In the genomic region with DNA sequence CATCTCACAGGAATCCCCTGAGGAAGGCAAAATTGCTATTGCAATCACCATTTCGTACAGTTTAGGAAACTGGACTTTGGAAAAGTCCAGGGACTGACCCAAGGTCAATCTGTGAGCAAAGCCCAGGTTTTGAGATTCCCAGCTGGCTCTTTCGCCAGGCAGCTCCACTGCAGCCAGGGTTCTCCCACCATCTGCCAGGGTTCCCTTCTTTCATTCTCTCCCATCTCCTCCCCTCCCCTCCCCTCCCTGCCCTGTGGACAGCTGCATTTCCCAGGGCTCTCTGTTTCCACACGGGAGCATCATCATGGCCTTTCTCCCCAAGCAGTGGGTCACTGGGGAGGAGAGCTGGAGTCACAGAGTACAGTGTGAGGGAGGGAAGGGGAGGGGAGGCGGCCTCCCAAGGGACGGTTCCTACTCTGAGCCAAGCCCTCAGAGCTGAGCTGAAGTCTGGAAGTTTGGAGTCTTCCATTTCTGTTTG, we compare ENCODE assay signal across 1 cellular context.
TF ChIP-seq lines count a peak whose summit lies in the region.

No MANE protein-coding gene starts in this region.

TF ChIP-seq in HepG2, 621 proteins besides CTCF, POLR2A, EP300 and RAD21 (continues in another document):
- TF ChIP-seq THAP11 (CRISPR knock-in tag; IDR thresholded peaks at IDR 0.05), result 0 out of 2 replicates have a peak, but pooled peaks have one; percentile 14
- TF ChIP-seq REPIN1 (CRISPR knock-in tag; IDR thresholded peaks at IDR 0.05; ENCODE audit: borderline replicate concordance, low read depth), result 0 out of 2 replicates have a peak, but pooled peaks have one; percentile 18
- TF ChIP-seq ATRX (CRISPR knock-in tag; IDR thresholded peaks at IDR 0.05; ENCODE audit: borderline replicate concordance), result no peak
- no peak for TF ChIP-seq CBFB (CRISPR knock-in tag; IDR thresholded peaks at IDR 0.05)
- peak; percentile 85 for TF ChIP-seq HNF4A (CRISPR knock-in tag; IDR thresholded peaks at IDR 0.05)
- no peak for TF ChIP-seq ZC3H13 (CRISPR knock-in tag; IDR thresholded peaks at IDR 0.05)
- TF ChIP-seq HNF4G (IDR thresholded peaks at IDR 0.05; ENCODE audit: borderline replicate concordance, low read depth, low read length), result peak; percentile 84
- TF ChIP-seq HNF4G (CRISPR knock-in tag; IDR thresholded peaks at IDR 0.05; ENCODE audit: borderline replicate concordance, low read depth), result no peak; the same call in 1 of the 2 replicates
- no peak for TF ChIP-seq SIX1 (CRISPR knock-in tag; IDR thresholded peaks at IDR 0.05; ENCODE audit: borderline replicate concordance)
- no peak for TF ChIP-seq ZNF335 (CRISPR knock-in tag; IDR thresholded peaks at IDR 0.05)
- TF ChIP-seq ZNF713 (CRISPR knock-in tag; IDR thresholded peaks at IDR 0.05), result no peak
- peak; percentile 47; the same call in 1 of the 2 replicates for TF ChIP-seq NR2F2 (IDR thresholded peaks at IDR 0.05; ENCODE audit: borderline replicate concordance, low read depth)
- no peak for TF ChIP-seq NPAS2 (CRISPR knock-in tag; IDR thresholded peaks at IDR 0.05; ENCODE audit: borderline replicate concordance)
- no peak for TF ChIP-seq HNRNPL (IDR thresholded peaks at IDR 0.05; ENCODE audit: low read depth, low read length)
- no peak for TF ChIP-seq ZBTB34 (CRISPR knock-in tag; IDR thresholded peaks at IDR 0.05)
- no peak for TF ChIP-seq SAFB2 (CRISPR knock-in tag; IDR thresholded peaks at IDR 0.05; ENCODE audit: borderline replicate concordance, low read depth)
- peak; percentile 62; the same call in 1 of the 2 replicates for TF ChIP-seq LCORL (IDR thresholded peaks at IDR 0.05)
- TF ChIP-seq LCORL (CRISPR knock-in tag; IDR thresholded peaks at IDR 0.05), result peak; percentile 80
- TF ChIP-seq ZEB1 (IDR thresholded peaks at IDR 0.05; ENCODE audit: insufficient replicate concordance, low read depth), result no peak
- peak; percentile 35 for TF ChIP-seq TEAD3 (CRISPR knock-in tag; optimal IDR thresholded peaks at IDR 0.05; ENCODE audit: borderline replicate concordance)
- no peak for TF ChIP-seq NFKBIZ (CRISPR knock-in tag; IDR thresholded peaks at IDR 0.05)
- peak; percentile 20; the same call in 1 of the 2 replicates for TF ChIP-seq RXRB (CRISPR knock-in tag; IDR thresholded peaks at IDR 0.05; ENCODE audit: borderline replicate concordance)
- TF ChIP-seq ZNF674 (CRISPR knock-in tag; IDR thresholded peaks at IDR 0.05; ENCODE audit: low read depth), result no peak
- TF ChIP-seq SALL1 (CRISPR knock-in tag; IDR thresholded peaks at IDR 0.05), result peak; percentile 11
- TF ChIP-seq FIP1L1 (IDR thresholded peaks at IDR 0.05; ENCODE audit: borderline replicate concordance, insufficient read depth, low read depth, low read length), result no peak
- no peak for TF ChIP-seq ZMYM4 (CRISPR knock-in tag; IDR thresholded peaks at IDR 0.05)
- 0 out of 2 replicates have a peak, but pooled peaks have one; percentile 5 for TF ChIP-seq FOXC1 (CRISPR knock-in tag; IDR thresholded peaks at IDR 0.05; ENCODE audit: borderline replicate concordance)
- TF ChIP-seq CEBPG (CRISPR knock-in tag; IDR thresholded peaks at IDR 0.05), result peak; percentile 24; the same call in 1 of the 2 replicates
- no peak for TF ChIP-seq ZSCAN30 (CRISPR knock-in tag; IDR thresholded peaks at IDR 0.05)
- TF ChIP-seq, protein P1, sequence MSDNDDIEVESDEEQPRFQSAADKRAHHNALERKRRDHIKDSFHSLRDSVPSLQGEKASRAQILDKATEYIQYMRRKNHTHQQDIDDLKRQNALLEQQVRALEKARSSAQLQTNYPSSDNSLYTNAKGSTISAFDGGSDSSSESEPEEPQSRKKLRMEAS (IDR thresholded peaks at IDR 0.05), result no peak
- no peak for TF ChIP-seq CREM (IDR thresholded peaks at IDR 0.05)
- TF ChIP-seq CREM (CRISPR knock-in tag; IDR thresholded peaks at IDR 0.05), result no peak
- peak; percentile 15 to 38; a peak in 2 of 4 replicates for TF ChIP-seq NR2F1 (CRISPR knock-in tag; IDR thresholded peaks at IDR 0.05)
- TF ChIP-seq TOPORS (CRISPR knock-in tag; IDR thresholded peaks at IDR 0.05), result no peak
- peak; percentile 54 for TF ChIP-seq ARID5B (CRISPR knock-in tag; IDR thresholded peaks at IDR 0.05)
- TF ChIP-seq ZNF33A (CRISPR knock-in tag; IDR thresholded peaks at IDR 0.05; ENCODE audit: borderline replicate concordance), result no peak
- TF ChIP-seq ZNF552 (CRISPR knock-in tag; IDR thresholded peaks at IDR 0.05; ENCODE audit: borderline replicate concordance), result no peak
- no peak for TF ChIP-seq THAP9 (CRISPR knock-in tag; IDR thresholded peaks at IDR 0.05; ENCODE audit: borderline replicate concordance)
- TF ChIP-seq ZBTB7A (CRISPR knock-in tag; IDR thresholded peaks at IDR 0.05), result no peak
- TF ChIP-seq TFAP4 (IDR thresholded peaks at IDR 0.05; ENCODE audit: borderline replicate concordance, low read depth), result peak; percentile 69
- no peak for TF ChIP-seq ZNF317 (CRISPR knock-in tag; IDR thresholded peaks at IDR 0.05)
- TF ChIP-seq, protein P2, sequence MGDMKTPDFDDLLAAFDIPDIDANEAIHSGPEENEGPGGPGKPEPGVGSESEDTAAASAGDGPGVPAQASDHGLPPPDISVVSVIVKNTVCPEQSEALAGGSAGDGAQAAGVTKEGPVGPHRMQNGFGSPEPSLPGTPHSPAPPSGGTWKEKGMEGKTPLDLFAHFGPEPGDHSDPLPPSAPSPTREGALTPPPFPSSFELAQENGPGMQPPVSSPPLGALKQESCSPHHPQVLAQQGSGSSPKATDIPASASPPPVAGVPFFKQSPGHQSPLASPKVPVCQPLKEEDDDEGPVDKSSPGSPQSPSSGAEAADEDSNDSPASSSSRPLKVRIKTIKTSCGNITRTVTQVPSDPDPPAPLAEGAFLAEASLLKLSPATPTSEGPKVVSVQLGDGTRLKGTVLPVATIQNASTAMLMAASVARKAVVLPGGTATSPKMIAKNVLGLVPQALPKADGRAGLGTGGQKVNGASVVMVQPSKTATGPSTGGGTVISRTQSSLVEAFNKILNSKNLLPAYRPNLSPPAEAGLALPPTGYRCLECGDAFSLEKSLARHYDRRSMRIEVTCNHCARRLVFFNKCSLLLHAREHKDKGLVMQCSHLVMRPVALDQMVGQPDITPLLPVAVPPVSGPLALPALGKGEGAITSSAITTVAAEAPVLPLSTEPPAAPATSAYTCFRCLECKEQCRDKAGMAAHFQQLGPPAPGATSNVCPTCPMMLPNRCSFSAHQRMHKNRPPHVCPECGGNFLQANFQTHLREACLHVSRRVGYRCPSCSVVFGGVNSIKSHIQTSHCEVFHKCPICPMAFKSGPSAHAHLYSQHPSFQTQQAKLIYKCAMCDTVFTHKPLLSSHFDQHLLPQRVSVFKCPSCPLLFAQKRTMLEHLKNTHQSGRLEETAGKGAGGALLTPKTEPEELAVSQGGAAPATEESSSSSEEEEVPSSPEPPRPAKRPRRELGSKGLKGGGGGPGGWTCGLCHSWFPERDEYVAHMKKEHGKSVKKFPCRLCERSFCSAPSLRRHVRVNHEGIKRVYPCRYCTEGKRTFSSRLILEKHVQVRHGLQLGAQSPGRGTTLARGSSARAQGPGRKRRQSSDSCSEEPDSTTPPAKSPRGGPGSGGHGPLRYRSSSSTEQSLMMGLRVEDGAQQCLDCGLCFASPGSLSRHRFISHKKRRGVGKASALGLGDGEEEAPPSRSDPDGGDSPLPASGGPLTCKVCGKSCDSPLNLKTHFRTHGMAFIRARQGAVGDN (CRISPR knock-in tag; IDR thresholded peaks at IDR 0.05), result peak; percentile 29
- peak; percentile 66 for TF ChIP-seq PAXIP1 (CRISPR knock-in tag; conservative IDR thresholded peaks at IDR 0.05)
- TF ChIP-seq, protein P3, sequence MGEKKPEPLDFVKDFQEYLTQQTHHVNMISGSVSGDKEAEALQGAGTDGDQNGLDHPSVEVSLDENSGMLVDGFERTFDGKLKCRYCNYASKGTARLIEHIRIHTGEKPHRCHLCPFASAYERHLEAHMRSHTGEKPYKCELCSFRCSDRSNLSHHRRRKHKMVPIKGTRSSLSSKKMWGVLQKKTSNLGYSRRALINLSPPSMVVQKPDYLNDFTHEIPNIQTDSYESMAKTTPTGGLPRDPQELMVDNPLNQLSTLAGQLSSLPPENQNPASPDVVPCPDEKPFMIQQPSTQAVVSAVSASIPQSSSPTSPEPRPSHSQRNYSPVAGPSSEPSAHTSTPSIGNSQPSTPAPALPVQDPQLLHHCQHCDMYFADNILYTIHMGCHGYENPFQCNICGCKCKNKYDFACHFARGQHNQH (CRISPR knock-in tag; IDR thresholded peaks at IDR 0.05), result no peak
